12 cellular contexts compared by ENCODE assay signal in the genomic region with DNA sequence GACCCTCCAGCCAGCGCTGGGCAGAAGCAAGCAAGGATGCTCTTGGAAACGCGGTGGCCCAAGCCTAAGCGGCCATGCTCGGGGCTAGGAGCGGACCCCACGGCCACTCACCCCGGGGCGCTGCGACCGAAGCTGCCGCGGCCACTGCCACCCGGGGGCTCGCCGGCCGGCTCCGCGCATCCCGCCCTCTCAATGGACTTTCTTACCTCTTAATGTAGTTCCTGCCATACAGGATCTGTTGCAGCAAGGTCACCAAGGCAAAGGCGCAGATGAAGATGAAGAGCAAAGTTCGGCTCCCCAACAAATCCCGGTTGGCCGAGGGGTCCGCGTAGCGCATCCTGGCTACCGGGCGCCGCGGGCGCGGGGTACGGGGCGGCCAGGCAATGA. TPM values are rescaled to one million over a fixed set of nuclear protein-coding genes. Genes with fewer than 3 reads are reported as not detected.
DNase-seq lines count a peak whose midpoint lies in the region; ATAC-seq and TF ChIP-seq lines count a peak whose summit lies in the region.
"Had no signal": no experiment of that assay in that cellular context is flagged by ENCODE, and none has a peak within 500 bp of the region (broad histone marks: within the 10 kb centered on the region; RNA-seq: fewer than 3 reads in every experiment).

No MANE protein-coding gene starts in this region.

- H3K4me1 Mint-ChIP-seq in activated CD8-positive, alpha-beta T cell treated with anti-CD3 and anti-CD28 coated beads, Interleukin-2, amount 10 ng/mL, durations not matched to agents 7 days and 5 days (ENCODE audit: low read depth), result peaks cover 34% of the 10 kb centered on the region
- peaks cover 12% of the 10 kb centered on the region for H3K4me1 Mint-ChIP-seq in activated CD8-positive, alpha-beta T cell treated with anti-CD3 and anti-CD28 coated beads for 36 hours (ENCODE audit: low read depth)

- H3K27ac ChIP-seq in angular gyrus (ENCODE audit: low read depth, low read length), result peak overlapping the region; percentile 75
- H3K27ac ChIP-seq in testis, result no peak overlapping the region
- no peak overlapping the region for H3K27ac ChIP-seq in Karpas-422 (ENCODE audit: low read length)
- H3K27ac ChIP-seq: neutrophil had no signal

- no peaks in the 10 kb centered on the region; the same call in 1 of the 2 replicates for H4K20me1 ChIP-seq in Karpas-422 (ENCODE audit: insufficient read depth, low read depth, low read length)

- no peak overlapping the region for H3K4me2 ChIP-seq in Karpas-422 (ENCODE audit: low read depth, low read length, poor library complexity, severe bottlenecking)

- H3K9me3 ChIP-seq in testis (no peaks in the 10 kb centered on the region), Karpas-422 (ENCODE audit: low read length) (no peaks in the 10 kb centered on the region)
- H3K9me3 ChIP-seq: neutrophil had no signal

- H3K27me3 ChIP-seq in kidney epithelial cell (ENCODE audit: control insufficient read depth, insufficient read depth, low read length) (peaks cover 41% of the 10 kb centered on the region), testis (no peaks in the 10 kb centered on the region), Karpas-422 (ENCODE audit: low read length) (no peaks in the 10 kb centered on the region)

- intact Hi-C loops in activated CD8-positive, alpha-beta T cell treated with anti-CD3 and anti-CD28 coated beads for 36 hours (cut with micrococcal nuclease), result no loop called here
- intact Hi-C loops in testis (cut with DNase I; ENCODE audit: low total_unique reads), result no loop called here

- peak; percentile 12 for DNase-seq in activated CD8-positive, alpha-beta T cell treated with anti-CD3 and anti-CD28 coated beads, Interleukin-2, amount 10 ng/mL, durations not matched to agents 7 days and 5 days
- DNase-seq in activated CD8-positive, alpha-beta T cell treated with anti-CD3 and anti-CD28 coated beads for 36 hours, result no peak
- DNase-seq in kidney epithelial cell (ENCODE audit: low read depth) (no peak), testis (no peak), Karpas-422 (no peak)
- DNase-seq: activated naive CD4-positive, alpha-beta T cell treated with anti-CD3 and anti-CD28 coated beads, Interleukin-2, amount 10 ng/mL, durations not matched to agents 7 days and 5 days had no signal

- peak overlapping the region; percentile 38 for H3K4me3 ChIP-seq in kidney epithelial cell (ENCODE audit: low read depth, low read length)
- H3K4me3 ChIP-seq in testis, result peak overlapping the region; percentile 12 to 52
- H3K4me3 ChIP-seq in Karpas-422 (ENCODE audit: low read length), result no peak overlapping the region

- no peaks in the 10 kb centered on the region for H3K9me3 Mint-ChIP-seq in activated CD8-positive, alpha-beta T cell treated with anti-CD3 and anti-CD28 coated beads, Interleukin-2, amount 10 ng/mL, durations not matched to agents 7 days and 5 days (ENCODE audit: insufficient read depth)
- no peaks in the 10 kb centered on the region for H3K9me3 Mint-ChIP-seq in activated CD8-positive, alpha-beta T cell treated with anti-CD3 and anti-CD28 coated beads for 36 hours
- H3K9me3 Mint-ChIP-seq: activated naive CD4-positive, alpha-beta T cell treated with anti-CD3 and anti-CD28 coated beads, Interleukin-2, amount 10 ng/mL, durations not matched to agents 7 days and 5 days had no signal

- H3K4me3 Mint-ChIP-seq in activated CD8-positive, alpha-beta T cell treated with anti-CD3 and anti-CD28 coated beads, Interleukin-2, amount 10 ng/mL, durations not matched to agents 7 days and 5 days, result no peak overlapping the region
- H3K4me3 Mint-ChIP-seq in activated CD8-positive, alpha-beta T cell treated with anti-CD3 and anti-CD28 coated beads for 36 hours, result no peak overlapping the region

- no peak for TF ChIP-seq POLR2A in testis (IDR thresholded peaks at IDR 0.05)

- no peaks in the 10 kb centered on the region for H3K79me2 ChIP-seq in Karpas-422 (ENCODE audit: low read length)

- TF ChIP-seq CTCF in activated CD8-positive, alpha-beta T cell treated with anti-CD3 and anti-CD28 coated beads for 36 hours (IDR thresholded peaks at IDR 0.05), result no peak
- TF ChIP-seq CTCF in kidney epithelial cell (IDR thresholded peaks at IDR 0.05; ENCODE audit: insufficient read depth, low read length, poor library complexity, severe bottlenecking) (no peak), testis (IDR thresholded peaks at IDR 0.05) (no peak)

- WGBS in testis, 2 donors, result 1 to 2% methylated on average over 14 to 35 of the region's 35 CpGs

- H3K36me3 ChIP-seq in kidney epithelial cell (ENCODE audit: control insufficient read depth, insufficient read depth, low read length), result no peaks in the 10 kb centered on the region
- H3K36me3 ChIP-seq in testis (ENCODE audit: low read depth, missing control alignments), result no peaks in the 10 kb centered on the region
- H3K36me3 ChIP-seq in Karpas-422 (ENCODE audit: insufficient read depth, low read length), result no peaks in the 10 kb centered on the region
- H3K36me3 ChIP-seq: neutrophil had no signal

- H3K9ac ChIP-seq in Karpas-422 (ENCODE audit: low read length), result no peak overlapping the region

- H3K36me3 Mint-ChIP-seq in activated CD8-positive, alpha-beta T cell treated with anti-CD3 and anti-CD28 coated beads, Interleukin-2, amount 10 ng/mL, durations not matched to agents 7 days and 5 days (ENCODE audit: low read depth), result no peaks in the 10 kb centered on the region
- H3K36me3 Mint-ChIP-seq in activated CD8-positive, alpha-beta T cell treated with anti-CD3 and anti-CD28 coated beads for 36 hours (ENCODE audit: low read depth), result no peaks in the 10 kb centered on the region
- H3K36me3 Mint-ChIP-seq: activated naive CD4-positive, alpha-beta T cell treated with anti-CD3 and anti-CD28 coated beads, Interleukin-2, amount 10 ng/mL, durations not matched to agents 7 days and 5 days had no signal

- no peak for ATAC-seq in activated CD8-positive, alpha-beta T cell treated with anti-CD3 and anti-CD28 coated beads, Interleukin-2, amount 10 ng/mL, durations not matched to agents 7 days and 5 days
- ATAC-seq in activated CD8-positive, alpha-beta T cell treated with anti-CD3 and anti-CD28 coated beads for 36 hours, result no peak
- ATAC-seq in GM18519 (IDR thresholded peaks at IDR 0.05; ENCODE audit: low FRiP score, unreplicated experiment) (no peak), HG02798 (IDR thresholded peaks at IDR 0.05; ENCODE audit: poor library complexity, unreplicated experiment) (no peak)

- no peaks in the 10 kb centered on the region for H3K9me2 ChIP-seq in Karpas-422 (replicated peaks; ENCODE audit: insufficient read depth, low read length)

- H3K27ac Mint-ChIP-seq in activated CD8-positive, alpha-beta T cell treated with anti-CD3 and anti-CD28 coated beads, Interleukin-2, amount 10 ng/mL, durations not matched to agents 7 days and 5 days, result no peak overlapping the region
- H3K27ac Mint-ChIP-seq in activated CD8-positive, alpha-beta T cell treated with anti-CD3 and anti-CD28 coated beads for 36 hours, result no peak overlapping the region
- H3K27ac Mint-ChIP-seq: activated naive CD4-positive, alpha-beta T cell treated with anti-CD3 and anti-CD28 coated beads, Interleukin-2, amount 10 ng/mL, durations not matched to agents 7 days and 5 days had no signal

- CTCF ChIA-PET in activated CD8-positive, alpha-beta T cell treated with anti-CD3 and anti-CD28 coated beads, Interleukin-2, amount 10 ng/mL, durations not matched to agents 7 days and 5 days (lab: Charles Lee), result no interaction called here
- CTCF ChIA-PET in activated CD8-positive, alpha-beta T cell treated with anti-CD3 and anti-CD28 coated beads for 36 hours (lab: Charles Lee), result no interaction called here

- no peak overlapping the region for H2AFZ ChIP-seq in Karpas-422 (ENCODE audit: low read length)

- peaks cover 15% of the 10 kb centered on the region for H3K4me1 ChIP-seq in testis
- H3K4me1 ChIP-seq in Karpas-422 (ENCODE audit: low read length), result peaks cover 21% of the 10 kb centered on the region

- POLR2A ChIA-PET in activated CD8-positive, alpha-beta T cell treated with anti-CD3 and anti-CD28 coated beads, Interleukin-2, amount 10 ng/mL, durations not matched to agents 7 days and 5 days (lab: Charles Lee), result no interaction called here
- POLR2A ChIA-PET in activated CD8-positive, alpha-beta T cell treated with anti-CD3 and anti-CD28 coated beads for 36 hours (lab: Charles Lee), result no interaction called here

- peaks cover 62% of the 10 kb centered on the region for H3K27me3 Mint-ChIP-seq in activated CD8-positive, alpha-beta T cell treated with anti-CD3 and anti-CD28 coated beads, Interleukin-2, amount 10 ng/mL, durations not matched to agents 7 days and 5 days (ENCODE audit: low read depth)
- peaks cover 63% of the 10 kb centered on the region for H3K27me3 Mint-ChIP-seq in activated CD8-positive, alpha-beta T cell treated with anti-CD3 and anti-CD28 coated beads for 36 hours

RNA-seq across cellular contexts. Expression of gene ST8SIA5, which starts 0.7 kb away (rescaled TPM):
- total RNA-seq in activated CD8-positive, alpha-beta T cell treated with anti-CD3 and anti-CD28 coated beads, Interleukin-2, amount 10 ng/mL, durations not matched to agents 7 days and 5 days, result not detected
- not detected for total RNA-seq in activated CD8-positive, alpha-beta T cell treated with anti-CD3 and anti-CD28 coated beads for 36 hours
- under 0.01 TPM in 2 replicates for total RNA-seq in kidney epithelial cell
- 1 to 10 TPM; 1.3 to 1.6 TPM for total RNA-seq in testis
- 2.1 TPM for polyA plus RNA-seq in testis (ENCODE audit: insufficient read depth, low read depth, low replicate concordance)
- under 0.01 and 0.25 TPM in 2 replicates for total RNA-seq in Karpas-422 (2014; rRNA removed; shearing (Covaris generic); ENCODE audit: low replicate concordance)
- total RNA-seq: HT1080, NCI-H460 had no signal
